Comparison of ENCODE assay signal across 24 cellular contexts in genomic region chr3:190595807-190596206, GRCh38.
"Had no signal": no experiment of that assay in that cellular context is flagged by ENCODE, and none has a peak within 500 bp of the region (broad histone marks: within the 10 kb centered on the region; RNA-seq: fewer than 3 reads in every experiment).

No MANE protein-coding gene starts in this region.

- ATAC-seq: gastrocnemius medialis, left cardiac atrium, left ventricle myocardium superior had no signal

- H3K4me3 Mint-ChIP-seq: activated naive CD4-positive, alpha-beta T cell treated with anti-CD3 and anti-CD28 coated beads for 36 hours; activated naive CD8-positive, alpha-beta T cell treated with anti-CD3 and anti-CD28 coated beads for 36 hours; activated T-helper 1 cell treated with anti-CD3 and anti-CD28 coated beads, Interleukin-12 subunit alpha, Interleukin-12 subunit beta, Interleukin-2, Interleukin-4 antibody, amounts not matched to agents 30 ng/mL and 10 ng/mL and 1 ng/mL, durations not matched to agents 14 hours and 24 hours and 36 hours; nephron progenitor cell had no signal

- DNase-seq: activated CD4-positive, alpha-beta T cell treated with anti-CD3 and anti-CD28 coated beads for 4 hours; activated CD4-positive, alpha-beta T cell treated with anti-CD3 and anti-CD28 coated beads, Interleukin-2, amount 50 U/mL, for 4 hours; activated CD8-positive, alpha-beta memory T cell treated with anti-CD3 and anti-CD28 coated beads for 24 hours; activated effector memory CD4-positive, alpha-beta T cell treated with anti-CD3 and anti-CD28 coated beads, Interleukin-2, amount 50 U/mL, for 16 hours; activated naive CD4-positive, alpha-beta T cell treated with anti-CD3 and anti-CD28 coated beads for 36 hours; activated naive CD8-positive, alpha-beta T cell treated with anti-CD3 and anti-CD28 coated beads for 36 hours; activated T-cell treated with anti-CD3 and anti-CD28 coated beads, Interleukin-2, amount 50 U/mL, for 1 hour; adrenal gland; aorta; brain microvascular endothelial cell; central memory CD4-positive, alpha-beta T cell; gastrocnemius medialis; glutamatergic neuron; islet precursor cell; left cardiac atrium; left ventricle myocardium superior; nephron progenitor cell; stimulated activated CD4-positive, alpha-beta T cell treated with anti-CD3 and anti-CD28 coated beads, Interleukin-1b, Interleukin-23, amount 100 ng/mL, for 48 hours; stimulated activated naive CD4-positive, alpha-beta T cell had no signal

- H3K4me3 ChIP-seq: adrenal gland, gastrocnemius medialis, prostate gland, smooth muscle cell had no signal

- H3K27ac Mint-ChIP-seq: activated naive CD4-positive, alpha-beta T cell treated with anti-CD3 and anti-CD28 coated beads for 36 hours; activated naive CD8-positive, alpha-beta T cell treated with anti-CD3 and anti-CD28 coated beads for 36 hours; activated T-helper 1 cell treated with anti-CD3 and anti-CD28 coated beads, Interleukin-12 subunit alpha, Interleukin-12 subunit beta, Interleukin-2, Interleukin-4 antibody, amounts not matched to agents 30 ng/mL and 10 ng/mL and 1 ng/mL, durations not matched to agents 14 hours and 24 hours and 36 hours; nephron progenitor cell had no signal

- H3K4me1 ChIP-seq: adrenal gland, gastrocnemius medialis, prostate gland had no signal

- H3K27me3 Mint-ChIP-seq: activated naive CD8-positive, alpha-beta T cell treated with anti-CD3 and anti-CD28 coated beads for 36 hours had no signal

- H3K9me3 ChIP-seq: adrenal gland, gastrocnemius medialis, neutrophil, prostate gland had no signal

- H3K36me3 ChIP-seq: adrenal gland, brain microvascular endothelial cell, gastrocnemius medialis, neutrophil, prostate gland had no signal

- H3K27me3 ChIP-seq: adrenal gland, brain microvascular endothelial cell, gastrocnemius medialis, neutrophil had no signal

- H3K9me3 Mint-ChIP-seq: activated naive CD4-positive, alpha-beta T cell treated with anti-CD3 and anti-CD28 coated beads for 36 hours; nephron progenitor cell had no signal

- H3K27ac ChIP-seq: adrenal gland, brain microvascular endothelial cell, gastrocnemius medialis, prostate gland, VCaP had no signal
